14 cellular contexts compared by ENCODE assay signal in genomic region chr3:39911465-39912309, GRCh38.
DNase-seq lines count a peak whose midpoint lies in the region; ATAC-seq, FAIRE-seq and TF ChIP-seq lines count a peak whose summit lies in the region.
"Had no signal": no experiment of that assay in that cellular context is flagged by ENCODE, and none has a peak within 500 bp of the region (broad histone marks: within the 10 kb centered on the region; RNA-seq: fewer than 3 reads in every experiment).

No MANE protein-coding gene starts in this region.

- TF ChIP-seq CTCF in HCT116 (IDR thresholded peaks at IDR 0.05 in 2 of 3, conservative IDR thresholded peaks at IDR 0.05 in 1 of 3; ENCODE audit: borderline replicate concordance in 1 of 3, insufficient read depth in 1 of 3, low read depth in 2 of 3, low read length in 2 of 3) (peak in 1 of 3 experiments; percentile 23; a peak in 2 of 6 replicates), K562 (IDR thresholded peaks at IDR 0.05 in 2 of 3, conservative IDR thresholded peaks at IDR 0.05 in 1 of 3; ENCODE audit: insufficient read depth in 2 of 3, low read depth in 1 of 3, low read length in 3 of 3) (no peak), hepatocyte (IDR thresholded peaks at IDR 0.05; ENCODE audit: poor library complexity) (no peak), retinal pigment epithelial cell (conservative IDR thresholded peaks at IDR 0.05; ENCODE audit: low read depth, low read length) (no peak)

- BruUV-seq in HCT116 (replicated peaks; lab: Mats Ljungman, UMichigan) = no TSS peak
- no TSS peak for BruUV-seq in K562 (replicated peaks; lab: Mats Ljungman, UMichigan)

- H3K9ac ChIP-seq in HCT116 (ENCODE audit: low read length) (no peak overlapping the region), K562 (ENCODE audit: insufficient read depth in 1 of 2, low read depth in 2 of 2, low read length in 2 of 2) (no peak overlapping the region)

- peaks cover 0 to 7% of the 10 kb centered on the region in 2 experiments; a peak in 1 of 4 replicates for H3K4me1 ChIP-seq in HCT116 (ENCODE audit: control insufficient read depth in 1 of 2, insufficient read depth in 2 of 2, low read length in 2 of 2)
- H3K4me1 ChIP-seq in K562 (replicated peaks in 1 of 2; ENCODE audit: control insufficient read depth in 2 of 2, insufficient read depth in 2 of 2, low read length in 2 of 2) = no peaks in the 10 kb centered on the region
- H3K4me1 ChIP-seq in hepatocyte (ENCODE audit: insufficient read depth) = peaks cover 8% of the 10 kb centered on the region

- H3K79me2 ChIP-seq in HCT116 (ENCODE audit: insufficient read depth, low read length) (no peaks in the 10 kb centered on the region), K562 (ENCODE audit: control insufficient read depth, insufficient read depth, low read length) (no peaks in the 10 kb centered on the region), hepatocyte (no peaks in the 10 kb centered on the region)

- in situ Hi-C loops in K562 (cut with MboI) = no loop called here

- H3K9me1 ChIP-seq in K562 (ENCODE audit: control insufficient read depth, insufficient read depth, low read length) = no peaks in the 10 kb centered on the region

- H3K4me2 ChIP-seq in HCT116 (ENCODE audit: low read length) = 0 out of 2 replicates have a peak overlapping the region, but pooled peaks have one; percentile 9
- H3K4me2 ChIP-seq in K562 (ENCODE audit: insufficient read depth, low read length) = no peak overlapping the region
- H3K4me2 ChIP-seq in hepatocyte = peak overlapping the region; percentile 2

- H3K4me3 ChIP-seq in HCT116 (replicated peaks in 1 of 2; ENCODE audit: low read depth in 1 of 2, low read length in 2 of 2) (no peak overlapping the region), K562 (no peak overlapping the region), hepatocyte (no peak overlapping the region), retinal pigment epithelial cell (ENCODE audit: low read length) (no peak overlapping the region)
- H3K4me3 ChIP-seq: esophagus muscularis mucosa, vagina had no signal

- H3K9me3 ChIP-seq in HCT116 (ENCODE audit: control insufficient read depth in 1 of 2, insufficient read depth in 1 of 2, low read depth in 1 of 2, low read length in 2 of 2) (no peaks in the 10 kb centered on the region), K562 (replicated peaks; ENCODE audit: control insufficient read depth, insufficient read depth, low read depth, low read length) (no peaks in the 10 kb centered on the region), hepatocyte (ENCODE audit: low read depth) (no peaks in the 10 kb centered on the region)
- H3K9me3 ChIP-seq: esophagus muscularis mucosa, vagina had no signal

- H3K36me3 ChIP-seq in HCT116 (ENCODE audit: control insufficient read depth in 1 of 2, insufficient read depth in 2 of 2, low read length in 2 of 2) (no peaks in the 10 kb centered on the region), K562 (ENCODE audit: control insufficient read depth, insufficient read depth, low read length) (no peaks in the 10 kb centered on the region), hepatocyte (replicated peaks; ENCODE audit: insufficient read depth, low read depth) (no peaks in the 10 kb centered on the region)
- H3K36me3 ChIP-seq: esophagus muscularis mucosa, vagina had no signal

- H2AFZ ChIP-seq in HCT116 (ENCODE audit: low read depth, low read length, poor library complexity, severe bottlenecking) = no peak overlapping the region
- no peak overlapping the region for H2AFZ ChIP-seq in K562 (ENCODE audit: low read depth, low read length)
- no peak overlapping the region for H2AFZ ChIP-seq in hepatocyte

- H4K20me1 ChIP-seq in HCT116 (ENCODE audit: insufficient read depth) (no peaks in the 10 kb centered on the region), K562 (replicated peaks; ENCODE audit: control insufficient read depth, insufficient read depth, low read length) (no peaks in the 10 kb centered on the region), hepatocyte (ENCODE audit: insufficient read depth, poor library complexity, severe bottlenecking) (no peaks in the 10 kb centered on the region)

- CTCF ChIA-PET in HCT116 (lab: Charles Lee) (no interaction called here), K562 (lab: Yijun Ruan, JAX; ENCODE audit: low intra/inter-chr PET ratio) (no interaction called here)

- H3K9me2 ChIP-seq in HCT116 (ENCODE audit: insufficient read depth) (no peaks in the 10 kb centered on the region), hepatocyte (replicated peaks; ENCODE audit: insufficient read depth) (no peaks in the 10 kb centered on the region)

- RAD21 ChIA-PET in HCT116 (lab: Charles Lee; ENCODE audit: low non-redundant PET in 1 of 2, low total read pairs in 2 of 2, uncharacterized antibody in 2 of 2, unreplicated experiment in 2 of 2) = no interaction called here

- 0% methylated on average over 3 of the region's 3 CpGs for WGBS in K562 (ENCODE audit: insufficient coverage, low coverage, missing lambda C conversion rate)
- WGBS in hepatocyte (ENCODE audit: low lambda C conversion rate, missing lambda C conversion rate) = 65% methylated on average over 3 of the region's 3 CpGs

- DNase-seq in HCT116 (ENCODE audit: low read depth, low spot score) = no peak
- DNase-seq in K562 (ENCODE audit: extremely low read depth in 1 of 4, low spot score in 3 of 4) = no peak
- peak; percentile 23 for DNase-seq in hepatocyte (ENCODE audit: low spot score)
- peak; percentile 69 for DNase-seq in retinal pigment epithelial cell (ENCODE audit: low read depth)
- no peak for DNase-seq in activated CD4-positive, alpha-beta T cell treated with anti-CD3 and anti-CD28 coated beads for 4 hours
- DNase-seq in stimulated activated CD4-positive, alpha-beta T cell treated with anti-CD3 and anti-CD28 coated beads, Interleukin-4, amount 100 ng/mL, for 4 hours = no peak
- no peak for DNase-seq in AG08395 (ENCODE audit: low spot score)
- DNase-seq: activated gamma-delta T cell treated with Interleukin-2 at 50 U/mL for 16 hours, DMS79, NCI-H1436 had no signal

- TF ChIP-seq POLR2A in HCT116 (IDR thresholded peaks at IDR 0.05; ENCODE audit: borderline replicate concordance, extremely low read depth, insufficient read depth, insufficient read length) (no peak), K562 (conservative IDR thresholded peaks at IDR 0.05) (no peak)

- POLR2A ChIA-PET in HCT116 (lab: Charles Lee) = no interaction called here
- POLR2A ChIA-PET in K562 (lab: Yijun Ruan, JAX) = no interaction called here

- no peak overlapping the region for H3K27ac ChIP-seq in HCT116 (ENCODE audit: low read depth, low read length)
- no peak overlapping the region for H3K27ac ChIP-seq in K562 (ENCODE audit: extremely low read depth, low read depth, low read length)
- H3K27ac ChIP-seq in hepatocyte = peak overlapping the region; percentile 75
- H3K27ac ChIP-seq: vagina had no signal

- no peak for FAIRE-seq in K562 (lab: Jason Lieb, UNC)

- TF ChIP-seq EP300 in K562 (IDR thresholded peaks at IDR 0.05; ENCODE audit: low read length) = no peak

- intact Hi-C loops in HCT116 (cut with micrococcal nuclease) = no loop called here
- intact Hi-C loops in K562 (cut with micrococcal nuclease) = no loop called here

- TF ChIP-seq RAD21 in HCT116 (IDR thresholded peaks at IDR 0.05; ENCODE audit: low read depth) = no peak
- no peak for TF ChIP-seq RAD21 in K562 (CRISPR knock-in tag; conservative IDR thresholded peaks at IDR 0.05 in 1 of 2, IDR thresholded peaks at IDR 0.05 in 1 of 2)

- ATAC-seq in HCT116 (peak; percentile 42; the same call in 1 of the 2 replicates), K562 (peak; percentile 48; the same call in 2 of the 3 replicates), HG02981 (IDR thresholded peaks at IDR 0.05; ENCODE audit: unreplicated experiment) (no peak)
- ATAC-seq: activated CD4-positive, CD25-positive, alpha-beta regulatory T cell treated with anti-CD3 and anti-CD28 coated beads, Interleukin-2, amount 50 U/mL, for 24 hours had no signal

- H3K27me3 ChIP-seq in HCT116 (ENCODE audit: insufficient read depth, low read length) = no peaks in the 10 kb centered on the region
- no peaks in the 10 kb centered on the region for H3K27me3 ChIP-seq in K562 (ENCODE audit: control insufficient read depth in 2 of 2, insufficient read depth in 2 of 2, low read length in 2 of 2)
- H3K27me3 ChIP-seq in hepatocyte = no peaks in the 10 kb centered on the region
- H3K27me3 ChIP-seq: esophagus muscularis mucosa, vagina had no signal

TF ChIP-seq in HCT116, 20 proteins besides CTCF, POLR2A, EP300 and RAD21 (continues in another document):
- TF ChIP-seq, protein P1, sequence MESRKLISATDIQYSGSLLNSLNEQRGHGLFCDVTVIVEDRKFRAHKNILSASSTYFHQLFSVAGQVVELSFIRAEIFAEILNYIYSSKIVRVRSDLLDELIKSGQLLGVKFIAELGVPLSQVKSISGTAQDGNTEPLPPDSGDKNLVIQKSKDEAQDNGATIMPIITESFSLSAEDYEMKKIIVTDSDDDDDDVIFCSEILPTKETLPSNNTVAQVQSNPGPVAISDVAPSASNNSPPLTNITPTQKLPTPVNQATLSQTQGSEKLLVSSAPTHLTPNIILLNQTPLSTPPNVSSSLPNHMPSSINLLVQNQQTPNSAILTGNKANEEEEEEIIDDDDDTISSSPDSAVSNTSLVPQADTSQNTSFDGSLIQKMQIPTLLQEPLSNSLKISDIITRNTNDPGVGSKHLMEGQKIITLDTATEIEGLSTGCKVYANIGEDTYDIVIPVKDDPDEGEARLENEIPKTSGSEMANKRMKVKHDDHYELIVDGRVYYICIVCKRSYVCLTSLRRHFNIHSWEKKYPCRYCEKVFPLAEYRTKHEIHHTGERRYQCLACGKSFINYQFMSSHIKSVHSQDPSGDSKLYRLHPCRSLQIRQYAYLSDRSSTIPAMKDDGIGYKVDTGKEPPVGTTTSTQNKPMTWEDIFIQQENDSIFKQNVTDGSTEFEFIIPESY (IDR thresholded peaks at IDR 0.05; ENCODE audit: extremely low read depth, insufficient replicate concordance, low read length) = no peak

Comparison
In these comparisons a context has a peak if more than half of its experiments do, and no peak if none do; other contexts are left out.
1. DNase-seq: peak in hepatocyte (single experiment) and retinal pigment epithelial cell (single experiment); none in HCT116 (single experiment), K562 (0 of 4), activated CD4-positive, alpha-beta T cell treated with anti-CD3 and anti-CD28 coated beads for 4 hours (0 of 2), stimulated activated CD4-positive, alpha-beta T cell treated with anti-CD3 and anti-CD28 coated beads, Interleukin-4, amount 100 ng/mL, for 4 hours (0 of 2) and AG08395 (single experiment).